In genomic region chrX:24876782-24877315, GRCh38 we compare ENCODE assay signal across 27 cellular contexts.
DNase-seq lines count a peak whose midpoint lies in the region; ATAC-seq, FAIRE-seq and TF ChIP-seq lines count a peak whose summit lies in the region.
"Had no signal": no experiment of that assay in that cellular context is flagged by ENCODE, and none has a peak within 500 bp of the region (broad histone marks: within the 10 kb centered on the region; RNA-seq: fewer than 3 reads in every experiment).

No MANE protein-coding gene starts in this region.

- peaks cover 24% of the 10 kb centered on the region for H3K4me1 ChIP-seq in MM.1S (ENCODE audit: low read length)
- no peaks in the 10 kb centered on the region for H3K4me1 ChIP-seq in SJCRH30
- H3K4me1 ChIP-seq: BE2C, esophagus squamous epithelium, parathyroid adenoma, spleen had no signal

- peak overlapping the region; percentile 38; the same call in 1 of the 2 replicates for H3K9ac ChIP-seq in MM.1S (ENCODE audit: low read length)
- H3K9ac ChIP-seq: parathyroid adenoma had no signal

- no peak overlapping the region for H3K4me2 ChIP-seq in MM.1S (ENCODE audit: low read depth, low read length)

- no peaks in the 10 kb centered on the region for H3K9me3 ChIP-seq in MM.1S (replicated peaks; ENCODE audit: insufficient read depth, low read length)
- no peaks in the 10 kb centered on the region for H3K9me3 ChIP-seq in SJCRH30 (replicated peaks)
- H3K9me3 ChIP-seq: BE2C, esophagus squamous epithelium, spleen had no signal

- H3K36me3 ChIP-seq in MM.1S (replicated peaks; ENCODE audit: insufficient read depth, low read length) (no peaks in the 10 kb centered on the region), brain microvascular endothelial cell (replicated peaks) (no peaks in the 10 kb centered on the region), SJCRH30 (no peaks in the 10 kb centered on the region)
- H3K36me3 ChIP-seq: BE2C, esophagus squamous epithelium, spleen had no signal

- peaks cover 9% of the 10 kb centered on the region; the same call in 1 of the 2 replicates for H3K79me2 ChIP-seq in MM.1S (ENCODE audit: low read length)
- H3K79me2 ChIP-seq: parathyroid adenoma had no signal

- H4K20me1 ChIP-seq in MM.1S (ENCODE audit: insufficient read depth, low read length), result no peaks in the 10 kb centered on the region

- H3K27ac ChIP-seq in MM.1S (ENCODE audit: low read length), result peak overlapping the region; percentile 71; the same call in 1 of the 2 replicates
- H3K27ac ChIP-seq in brain microvascular endothelial cell, result no peak overlapping the region
- no peak overlapping the region for H3K27ac ChIP-seq in SJCRH30
- H3K27ac ChIP-seq: esophagus squamous epithelium, parathyroid adenoma, spleen had no signal

- H3K27me3 ChIP-seq in MM.1S (replicated peaks; ENCODE audit: insufficient read depth, low read length) (no peaks in the 10 kb centered on the region), brain microvascular endothelial cell (replicated peaks) (no peaks in the 10 kb centered on the region), SJCRH30 (no peaks in the 10 kb centered on the region)
- H3K27me3 ChIP-seq: BE2C, esophagus squamous epithelium had no signal

- H3K4me3 ChIP-seq in MM.1S (ENCODE audit: low read length) (no peak overlapping the region), brain microvascular endothelial cell (ENCODE audit: low read depth, low read length) (no peak overlapping the region), SJCRH30 (no peak overlapping the region)
- H3K4me3 ChIP-seq: esophagus squamous epithelium, spleen had no signal

- ATAC-seq in GM19463 (IDR thresholded peaks at IDR 0.05; ENCODE audit: unreplicated experiment), result no peak
- ATAC-seq: activated CD8-positive, alpha-beta T cell treated with anti-CD3 and anti-CD28 coated beads, Interleukin-2, amount 10 ng/mL, durations not matched to agents 7 days and 5 days; activated naive CD4-positive, alpha-beta T cell treated with anti-CD3 and anti-CD28 coated beads, Interleukin-2, amount 50 U/mL, for 72 hours; naive thymus-derived CD4-positive, alpha-beta T cell; right cardiac atrium; SK-N-SH treated with all-trans-retinoic acid at 6 μM for 48 hours had no signal

- DNase-seq in Ammon's horn (ENCODE audit: low spot score) (peak; percentile 1), MM.1S (no peak), NCI-H748 (lab: John Stamatoyannopoulos, UW; ENCODE audit: unreplicated experiment) (peak; percentile 88), brain microvascular endothelial cell (no peak), SJCRH30 (no peak), superior temporal gyrus (ENCODE audit: extremely low spot score) (no peak)
- DNase-seq: activated CD8-positive, alpha-beta T cell treated with anti-CD3 and anti-CD28 coated beads, Interleukin-2, amount 10 ng/mL, durations not matched to agents 7 days and 5 days; anterior cingulate cortex; BE2C; CD8-positive, alpha-beta memory T cell; cortex of kidney; DMS79; esophagus squamous epithelium; GDM1; midbrain; naive thymus-derived CD4-positive, alpha-beta T cell; NCI-H2171 treated with DMSO at 0.1 percent for 48 hours; NCI-H524 treated with DMSO at 0.1 percent for 48 hours; right cardiac atrium; spleen; T-helper 2 cell had no signal

- H3K9me2 ChIP-seq in MM.1S (replicated peaks; ENCODE audit: insufficient read depth, low read length), result no peaks in the 10 kb centered on the region

- peak; percentile 47 for FAIRE-seq in islet of Langerhans (lab: Jason Lieb, UNC)
- FAIRE-seq: frontal cortex had no signal

- in situ Hi-C loops in brain microvascular endothelial cell (cut with HindIII; ENCODE audit: low pct_ligation_motif_present, low sequenced_read_pairs), result no loop called here

- TF ChIP-seq CTCF in MM.1S (IDR thresholded peaks at IDR 0.05; ENCODE audit: low read length) (no peak), brain microvascular endothelial cell (IDR thresholded peaks at IDR 0.05; ENCODE audit: low read depth, low read length, missing control alignments) (no peak)

- H2AFZ ChIP-seq in MM.1S (ENCODE audit: low read length), result no peak overlapping the region
- H2AFZ ChIP-seq: parathyroid adenoma had no signal

- H3F3A ChIP-seq in MM.1S (ENCODE audit: insufficient read depth, low read length), result peaks cover 11% of the 10 kb centered on the region

Comparison
In these comparisons a context has a peak if more than half of its experiments do, and no peak if none do; other contexts are left out.
1. DNase-seq: peak in Ammon's horn (single experiment) and NCI-H748 (single experiment); none in MM.1S (single experiment), brain microvascular endothelial cell (single experiment), SJCRH30 (0 of 2) and superior temporal gyrus (single experiment).